8 cellular contexts compared by ENCODE assay signal in the genomic region with DNA sequence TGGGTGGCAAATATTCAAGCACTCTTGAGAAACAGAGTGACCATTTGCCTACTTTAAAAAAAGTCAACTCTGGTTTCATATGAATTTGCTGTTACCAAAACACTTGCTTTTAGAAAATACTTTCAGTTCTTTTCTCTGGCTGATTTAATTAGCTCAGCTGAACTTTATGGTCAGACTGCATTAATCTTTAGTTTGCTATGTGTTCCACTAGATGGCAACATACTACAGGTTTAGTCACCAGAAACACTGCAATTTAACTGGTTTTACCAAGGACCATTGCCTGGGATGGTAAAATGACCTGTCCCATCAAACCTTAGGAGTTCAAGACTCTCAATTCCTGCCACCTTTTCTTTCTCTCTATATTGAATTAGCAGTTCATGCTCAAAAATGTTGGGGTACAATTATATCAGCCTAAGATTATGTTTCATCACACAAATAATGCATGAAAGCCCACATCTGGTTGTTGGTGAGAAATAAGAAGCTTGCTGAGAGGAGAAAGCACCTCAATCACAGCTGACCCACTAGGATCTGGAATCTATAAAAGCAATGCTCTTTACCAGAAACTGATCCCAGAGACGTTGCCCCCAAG. TPM values are rescaled to one million over a fixed set of nuclear protein-coding genes. Genes with fewer than 3 reads are reported as not detected.
A peak's percentile ranks its signal among the peaks of the same experiment; 100 is the strongest.
DNase-seq lines count a peak whose midpoint lies in the region; ATAC-seq, FAIRE-seq and TF ChIP-seq lines count a peak whose summit lies in the region.

No MANE protein-coding gene starts in this region.

- peaks cover 35% of the 10 kb centered on the region for H3K36me3 Mint-ChIP-seq in activated T-helper 17 cell treated with anti-CD3 and anti-CD28 coated beads, Interleukin-2, amount 50 U/mL, for 72 hours (ENCODE audit: low read depth)

- no peaks in the 10 kb centered on the region for H3K4me1 ChIP-seq in HEK293 (ENCODE audit: control insufficient read depth, insufficient read depth, low read length)
- peaks cover 25% of the 10 kb centered on the region for H3K4me1 ChIP-seq in left ventricle myocardium inferior
- peaks cover 0 to 4% of the 10 kb centered on the region in 2 donors for H3K4me1 ChIP-seq in small intestine (ENCODE audit: control insufficient read depth in 2 of 2, insufficient read depth in 1 of 2, low read depth in 1 of 2, low read length in 1 of 2)

- no peak overlapping the region for H3K27ac Mint-ChIP-seq in activated T-helper 17 cell treated with anti-CD3 and anti-CD28 coated beads, Interleukin-2, amount 50 U/mL, for 72 hours

- ATAC-seq in Right ventricle myocardium inferior, result peak; percentile 55
- peak; percentile 67 for ATAC-seq in activated T-helper 17 cell treated with anti-CD3 and anti-CD28 coated beads, Interleukin-2, amount 50 U/mL, for 72 hours (replicated peaks)

- peaks cover 31% of the 10 kb centered on the region for H3K4me1 Mint-ChIP-seq in activated T-helper 17 cell treated with anti-CD3 and anti-CD28 coated beads, Interleukin-2, amount 50 U/mL, for 72 hours

- H3K4me3 ChIP-seq in HEK293 (ENCODE audit: low read depth, low read length) (no peak overlapping the region), left ventricle myocardium inferior (no peak overlapping the region), small intestine (ENCODE audit: low read depth in 1 of 2, low read length in 2 of 2) (no peak overlapping the region)

- intact Hi-C loops in Right ventricle myocardium inferior (cut with DNase I), result no loop called here
- intact Hi-C loops in cardiac septum (cut with DNase I), result loop anchor here (5.0 kb wide), 1 partner anchor 1116 kb away; no protein-coding TSS in a partner anchor
- intact Hi-C loops in left ventricle myocardium inferior (cut with micrococcal nuclease), result loop anchor here (10.0 kb wide), 2 partner anchors 154 to 1114 kb away; no protein-coding TSS in a partner anchor

- H3K4me3 Mint-ChIP-seq in activated T-helper 17 cell treated with anti-CD3 and anti-CD28 coated beads, Interleukin-2, amount 50 U/mL, for 72 hours, result no peak overlapping the region

- TF ChIP-seq CTCF in HEK293 (tag by site-specific recombination; IDR thresholded peaks at IDR 0.05), result no peak
- peak; percentile 68 for TF ChIP-seq CTCF in left ventricle myocardium inferior (IDR thresholded peaks at IDR 0.05; ENCODE audit: borderline replicate concordance)

- no peak overlapping the region for H3K27ac ChIP-seq in HEK293 (ENCODE audit: extremely low read depth, low read depth, low read length)
- no peak overlapping the region for H3K27ac ChIP-seq in left ventricle myocardium inferior (replicated peaks)
- H3K27ac ChIP-seq in small intestine (ENCODE audit: low read depth in 1 of 2, low read length in 1 of 2), result no peak overlapping the region

- H3K9me3 Mint-ChIP-seq in activated T-helper 17 cell treated with anti-CD3 and anti-CD28 coated beads, Interleukin-2, amount 50 U/mL, for 72 hours, result no peaks in the 10 kb centered on the region

- H3K36me3 ChIP-seq in HEK293 (ENCODE audit: control insufficient read depth in 2 of 2, insufficient read depth in 1 of 2, low read length in 2 of 2) (peaks cover 0 to 15% of the 10 kb centered on the region in 2 experiments; a peak in 1 of 3 replicates), left ventricle myocardium inferior (peaks cover 8% of the 10 kb centered on the region), small intestine (ENCODE audit: control insufficient read depth in 2 of 2, insufficient read depth in 2 of 2, low read length in 2 of 2) (no peaks in the 10 kb centered on the region)

- H3K27me3 ChIP-seq in left ventricle myocardium inferior (ENCODE audit: low read depth) (no peaks in the 10 kb centered on the region), small intestine (ENCODE audit: control insufficient read depth in 2 of 2, insufficient read depth in 2 of 2, low read length in 2 of 2) (no peaks in the 10 kb centered on the region)

- WGBS in small intestine, 3 donors, result 18 to 34% (median 26%) methylated on average over 1 of the region's 1 CpG

- DNase-seq in Right ventricle myocardium inferior (ENCODE audit: missing footprints), result no peak
- DNase-seq in cardiac septum (ENCODE audit: low spot score), result no peak
- DNase-seq in NCI-H1048 (lab: John Stamatoyannopoulos, UW), result peak; percentile 45
- no peak for DNase-seq in left ventricle myocardium inferior
- peak; percentile 63 for DNase-seq in small intestine
- no peak for DNase-seq in cortex of kidney (lab: John Stamatoyannopoulos, UW)

- peak; percentile 76 for FAIRE-seq in small intestine (lab: Jason Lieb, UNC)

- POLR2A ChIA-PET in HEK293 (lab: Yijun Ruan, JAX), result no interaction called here

- H3K9me3 ChIP-seq in HEK293 (ENCODE audit: control insufficient read depth, insufficient read depth, low read depth, low read length), result no peaks in the 10 kb centered on the region
- H3K9me3 ChIP-seq in left ventricle myocardium inferior (replicated peaks), result no peaks in the 10 kb centered on the region
- no peaks in the 10 kb centered on the region for H3K9me3 ChIP-seq in small intestine (ENCODE audit: control insufficient read depth, low read depth)

- no peaks in the 10 kb centered on the region for H3K27me3 Mint-ChIP-seq in activated T-helper 17 cell treated with anti-CD3 and anti-CD28 coated beads, Interleukin-2, amount 50 U/mL, for 72 hours

- CTCF ChIA-PET in HEK293 (lab: Yijun Ruan, JAX), result interaction anchor here (0.6 to 1.7 kb wide), 15 partner anchors 9 to 1641 kb away, joined by 3 to 11 read pairs (median 4); no protein-coding TSS in a partner anchor

TF ChIP-seq in HEK293, 187 proteins besides CTCF, POLR2A, EP300 and RAD21:
- TF ChIP-seq ZNF654 (tag by site-specific recombination; IDR thresholded peaks at IDR 0.05; ENCODE audit: low read depth), result peak; percentile 89
- no peak for TF ChIP-seq ZNF544 (tag by site-specific recombination; IDR thresholded peaks at IDR 0.05)
- TF ChIP-seq PRDM1 (tag by site-specific recombination; IDR thresholded peaks at IDR 0.05), result 0 out of 2 replicates have a peak, but pooled peaks have one; percentile 37
- TF ChIP-seq ZBTB48 (tag by site-specific recombination; IDR thresholded peaks at IDR 0.05), result no peak
- TF ChIP-seq BCL11A (tag by site-specific recombination; IDR thresholded peaks at IDR 0.05; ENCODE audit: low read depth), result no peak

RNA-seq across cellular contexts. Expression of a gene that starts 14.2 kb away (rescaled TPM):
- total RNA-seq in Right ventricle myocardium inferior (49.2 TPM), cardiac septum (54.7 TPM), left ventricle myocardium inferior (48.9 TPM)
- total RNA-seq in activated T-helper 17 cell treated with anti-CD3 and anti-CD28 coated beads, Interleukin-2, amount 50 U/mL, for 72 hours, result 10 to 100 TPM; 25.3 to 27.4 TPM
- polyA plus RNA-seq in small intestine, result 10 to 100 TPM in 2 of 3 donors, 1 to 10 TPM in 1; 9.4 to 14.8 (median 11.3) TPM

RNA-seq across cellular contexts. Expression of a gene that starts 42.7 kb away (rescaled TPM):
- total RNA-seq in Right ventricle myocardium inferior, result 3.7 TPM
- 8.3 TPM for total RNA-seq in cardiac septum
- 1 to 10 TPM in 1 of 2 donors, under 1 TPM in 1; 0.32 to 2.5 TPM for total RNA-seq in activated T-helper 17 cell treated with anti-CD3 and anti-CD28 coated beads, Interleukin-2, amount 50 U/mL, for 72 hours
- 7.3 TPM for total RNA-seq in left ventricle myocardium inferior
- polyA plus RNA-seq in small intestine, result 1 to 10 TPM in 1 of 3 donors, not detected in 2; 1.0 TPM

Comparison
In these comparisons a context has a peak if more than half of its experiments do, and no peak if none do; other contexts are left out.
1. DNase-seq: peak in NCI-H1048 (single experiment) and small intestine (single experiment); none in Right ventricle myocardium inferior (single experiment), cardiac septum (single experiment), left ventricle myocardium inferior (single experiment) and cortex of kidney (single experiment).